In the genomic region with DNA sequence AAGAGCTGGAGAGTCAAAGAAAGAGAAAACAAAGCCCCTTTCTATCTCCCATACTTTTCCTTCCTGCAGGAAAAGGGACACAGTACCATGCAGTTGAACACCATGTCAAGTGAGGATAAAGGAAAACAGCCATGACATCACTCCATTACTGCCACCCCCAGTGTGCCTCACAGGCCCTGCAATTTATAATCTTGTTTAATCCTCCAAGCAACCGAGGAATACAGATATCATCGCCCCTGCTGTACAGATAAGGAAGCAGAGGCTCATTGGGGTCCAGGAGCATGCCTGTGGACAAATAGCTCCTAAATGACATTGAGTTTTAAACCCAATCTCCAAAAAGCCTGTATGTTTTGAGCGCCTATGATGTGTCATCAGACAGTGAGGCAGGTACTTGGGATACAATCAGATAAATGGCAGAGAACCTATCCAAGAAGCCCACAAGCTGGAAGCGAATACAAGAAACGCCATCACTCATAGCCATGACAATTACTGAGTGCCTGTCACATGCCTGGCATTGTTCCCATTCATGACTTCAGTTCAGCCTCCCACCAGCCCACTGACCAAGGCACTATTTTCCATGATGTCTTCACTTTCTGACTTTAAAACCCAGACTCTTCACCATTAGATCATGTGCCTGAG, we compare ENCODE assay signal across 16 cellular contexts. TPM values are rescaled to one million over a fixed set of nuclear protein-coding genes. Genes with fewer than 3 reads are reported as not detected.
DNase-seq lines count a peak whose midpoint lies in the region; ATAC-seq, FAIRE-seq and TF ChIP-seq lines count a peak whose summit lies in the region.
"Had no signal": no experiment of that assay in that cellular context is flagged by ENCODE, and none has a peak within 500 bp of the region (broad histone marks: within the 10 kb centered on the region; RNA-seq: fewer than 3 reads in every experiment).

No MANE protein-coding gene starts in this region.

- peaks cover 28% of the 10 kb centered on the region for H3K79me2 ChIP-seq in HepG2 (ENCODE audit: insufficient read depth, low read length)

- TF ChIP-seq EP300 in HepG2 (IDR thresholded peaks at IDR 0.05; ENCODE audit: low read depth in 2 of 2, low read length in 2 of 2) (no peak), HepG2 (CRISPR knock-in tag; IDR thresholded peaks at IDR 0.05; ENCODE audit: borderline replicate concordance) (no peak)

- H3K9me3 ChIP-seq in HepG2 (ENCODE audit: low read length) (no peaks in the 10 kb centered on the region), kidney (ENCODE audit: control insufficient read depth in 1 of 2, low read length in 2 of 2) (no peaks in the 10 kb centered on the region)
- H3K9me3 ChIP-seq: Caco-2, tibial artery had no signal

- no peak for TF ChIP-seq RAD21 in HepG2 (CRISPR knock-in tag; IDR thresholded peaks at IDR 0.05)

- in situ Hi-C loops in astrocyte of the spinal cord (cut with HindIII; ENCODE audit: low sequenced_read_pairs) = no loop called here
- in situ Hi-C loops in HepG2 (cut with HindIII; ENCODE audit: extremely low pct_ligation_motif_present, low pct_unique_long_range_greater_than_20kb) = no loop called here

- H2AFZ ChIP-seq in HepG2 (ENCODE audit: low read length) = no peak overlapping the region

- POLR2A ChIA-PET in HepG2 (lab: Yijun Ruan, JAX) = interaction anchor here (0.6 to 1.4 kb wide), 2 partner anchors 9 to 1387 kb away, joined by 3 read pairs; no protein-coding TSS in a partner anchor

- peaks cover 5 to 19% of the 10 kb centered on the region in 2 experiments for H3K36me3 ChIP-seq in HepG2 (replicated peaks in 1 of 2; ENCODE audit: control insufficient read depth in 1 of 2, insufficient read depth in 2 of 2, low read length in 2 of 2)
- H3K36me3 ChIP-seq in kidney (ENCODE audit: control insufficient read depth in 1 of 2, insufficient read depth in 2 of 2, low read length in 2 of 2) = no peaks in the 10 kb centered on the region
- H3K36me3 ChIP-seq: tibial artery had no signal

- FAIRE-seq in HepG2 (lab: Jason Lieb, UNC) (no peak), kidney (lab: Jason Lieb, UNC) (no peak)

- no TSS peak for BruUV-seq in HepG2 (replicated peaks; lab: Mats Ljungman, UMichigan)

- no peak overlapping the region for H3K9ac ChIP-seq in HepG2 (ENCODE audit: insufficient read depth, low read depth, low read length)
- H3K9ac ChIP-seq in kidney (ENCODE audit: low read length in 2 of 2) = no peak overlapping the region

- H3K27ac ChIP-seq in HepG2 (ENCODE audit: extremely low read length, insufficient read depth, low read length) = no peak overlapping the region
- peak overlapping the region; percentile 84 for H3K27ac ChIP-seq in temporal lobe (ENCODE audit: low read depth, low read length)
- no peak overlapping the region for H3K27ac ChIP-seq in kidney (ENCODE audit: low read depth in 2 of 2, low read length in 2 of 2)
- H3K27ac ChIP-seq: 22Rv1, tibial artery had no signal

- CTCF ChIA-PET in HepG2 (lab: Yijun Ruan, JAX; ENCODE audit: low intra/inter-chr PET ratio, low total read pairs) = no interaction called here

- ATAC-seq in HepG2 = no peak
- ATAC-seq: PC-3 had no signal

- no peak for TF ChIP-seq CTCF in astrocyte of the spinal cord (IDR thresholded peaks at IDR 0.05; ENCODE audit: low read depth, low read length)
- no peak for TF ChIP-seq CTCF in HepG2 (CRISPR knock-in tag; IDR thresholded peaks at IDR 0.05)
- TF ChIP-seq CTCF in kidney (IDR thresholded peaks at IDR 0.05; ENCODE audit: borderline replicate concordance, extremely low read depth, insufficient read depth) = no peak

- H3K4me3 ChIP-seq in astrocyte of the spinal cord (ENCODE audit: low read depth, low read length) (no peak overlapping the region), HepG2 (replicated peaks in 1 of 3; ENCODE audit: insufficient read depth in 1 of 3, low read depth in 2 of 3, low read length in 3 of 3) (no peak overlapping the region), kidney (ENCODE audit: low read length in 2 of 2) (no peak overlapping the region)
- H3K4me3 ChIP-seq: tibial artery had no signal

- H3K27me3 ChIP-seq in HepG2 (ENCODE audit: control insufficient read depth in 1 of 2, insufficient read depth in 2 of 2, low read length in 2 of 2) = no peaks in the 10 kb centered on the region
- H3K27me3 ChIP-seq: tibial artery had no signal

- no peak overlapping the region for H3K4me2 ChIP-seq in HepG2 (ENCODE audit: low read depth, low read length)

- DNase-seq in NCI-H146 (lab: John Stamatoyannopoulos, UW) = peak; percentile 38
- DNase-seq in NCI-H146 treated with DMSO at 0.1 percent for 48 hours (lab: John Stamatoyannopoulos, UW; ENCODE audit: unreplicated experiment) = no peak
- peak; percentile 6 for DNase-seq in astrocyte of the spinal cord (ENCODE audit: low read depth, low spot score)
- no peak for DNase-seq in HepG2 (ENCODE audit: low spot score)
- no peak for DNase-seq in NCI-H2107 (lab: John Stamatoyannopoulos, UW)
- no peak for DNase-seq in T1000 (lab: John Stamatoyannopoulos, UW)
- no peak for DNase-seq in kidney
- DNase-seq: activated naive CD4-positive, alpha-beta T cell; Caco-2; central memory CD4-positive, alpha-beta T cell; IMR-90; NCI-H1694 treated with DMSO at 0.1 percent for 48 hours; PC-3; tibial artery had no signal

- H3K4me1 ChIP-seq in HepG2 (ENCODE audit: insufficient read depth, low read length) (peaks cover 58% of the 10 kb centered on the region), kidney (ENCODE audit: control insufficient read depth in 1 of 2, insufficient read depth in 1 of 2, low read depth in 1 of 2, low read length in 2 of 2) (peaks cover 0 to 11% of the 10 kb centered on the region in 2 donors)
- H3K4me1 ChIP-seq: Caco-2, tibial artery had no signal

- intact Hi-C loops in HepG2 (cut with micrococcal nuclease; ENCODE audit: unreplicated experiment) = loop anchor here (5.0 kb wide), 1 partner anchor 186 kb away; no protein-coding TSS in a partner anchor
- intact Hi-C loops in kidney (cut with DNase I) = no loop called here

- 92% methylated on average over 5 of the region's 5 CpGs for WGBS in HepG2 (ENCODE audit: low lambda C conversion rate)

- TF ChIP-seq POLR2A in HepG2 (IDR thresholded peaks at IDR 0.05; ENCODE audit: insufficient read depth in 1 of 2, low read depth in 2 of 2, low read length in 2 of 2) = no peak

- H4K20me1 ChIP-seq in HepG2 (ENCODE audit: insufficient read depth, low read length) = no peaks in the 10 kb centered on the region

TF ChIP-seq in HepG2, 621 proteins besides CTCF, POLR2A, EP300 and RAD21:
- TF ChIP-seq ZNF253 (CRISPR knock-in tag; IDR thresholded peaks at IDR 0.05; ENCODE audit: borderline replicate concordance) = no peak
- TF ChIP-seq ATF7 (IDR thresholded peaks at IDR 0.05) = peak; percentile 50
- no peak for TF ChIP-seq ATF7 (CRISPR knock-in tag; IDR thresholded peaks at IDR 0.05)
- TF ChIP-seq SNAI1 (CRISPR knock-in tag; IDR thresholded peaks at IDR 0.05; ENCODE audit: borderline replicate concordance) = no peak
- 0 out of 2 replicates have a peak, but pooled peaks have one; percentile 26 for TF ChIP-seq ZNF441 (CRISPR knock-in tag; IDR thresholded peaks at IDR 0.05; ENCODE audit: borderline replicate concordance)

RNA-seq across cellular contexts. Expression of a gene that starts 45.5 kb away (rescaled TPM):
- 66.6 and 118 TPM in 2 replicates for total RNA-seq in HepG2 (2016; rRNA removed; fragmentation: Illumina TruSeq; extraction: Trizol)
- total RNA-seq in HepG2 (2016; cell fraction: cytosol; rRNA removed; fragmentation: Illumina TruSeq; extraction: Trizol; ENCODE audit: low read depth) = 21.2 and 21.9 TPM in 2 replicates
- 68.3 and 113 TPM in 2 replicates for total RNA-seq in HepG2 (2016; cell fraction: insoluble cytoplasmic fraction; rRNA removed; fragmentation: Illumina TruSeq; extraction: Trizol)
- 62.9 and 66.9 TPM in 2 replicates for total RNA-seq in HepG2 (2016; cell fraction: membrane; rRNA removed; fragmentation: Illumina TruSeq; extraction: Trizol)
- total RNA-seq in HepG2 (2016; cell fraction: nucleus; rRNA removed; fragmentation: Illumina TruSeq; extraction: Trizol) = 58.7 and 62.6 TPM in 2 replicates
- polyA plus RNA-seq in HepG2 (2011; rRNA removed) = 62.5 and 71.3 TPM in 2 replicates
- 47.6 and 65.5 TPM in 2 replicates for polyA plus RNA-seq in HepG2 (2011; cell fraction: cytosol; rRNA removed)
- 21.8 and 24.9 TPM in 2 replicates for polyA plus RNA-seq in HepG2 (2011; cell fraction: nucleus; rRNA removed)
- polyA plus RNA-seq in HepG2 (2012) = 65.8 and 79.3 TPM in 2 replicates
- polyA plus RNA-seq in HepG2 (2016; cell fraction: cytosol; fragmentation: Illumina TruSeq; extraction: Trizol; ENCODE audit: low read depth) = 40.3 and 43.5 TPM in 2 replicates
- polyA plus RNA-seq in HepG2 (2016; cell fraction: insoluble cytoplasmic fraction; fragmentation: Illumina TruSeq; extraction: Trizol; ENCODE audit: low read depth) = 204 and 209 TPM in 2 replicates
- 63.7 and 78.2 TPM in 2 replicates for polyA plus RNA-seq in HepG2 (2016; cell fraction: membrane; fragmentation: Illumina TruSeq; extraction: Trizol; ENCODE audit: low read depth)
- 75.7 and 79.0 TPM in 2 replicates for polyA plus RNA-seq in HepG2 (2016; cell fraction: nucleus; fragmentation: Illumina TruSeq; extraction: Trizol; ENCODE audit: insufficient read depth, low read depth)
- 6.0 and 117 TPM in 2 replicates for polyA minus RNA-seq in HepG2 (2011; rRNA and poly(A)+ RNA removed; ENCODE audit: low replicate concordance)
- polyA minus RNA-seq in HepG2 (2011; cell fraction: cytosol; rRNA and poly(A)+ RNA removed) = 57.0 and 63.8 TPM in 2 replicates
- 65.0 and 68.2 TPM in 2 replicates for polyA minus RNA-seq in HepG2 (2011; cell fraction: nucleus; rRNA and poly(A)+ RNA removed)
- 7.6 TPM for total RNA-seq in temporal lobe
- 41.1 TPM for total RNA-seq in kidney
- polyA plus RNA-seq in kidney (ENCODE audit: insufficient read depth, low read depth, low replicate concordance) = 29.7 TPM

Comparison
In these comparisons a context has a peak if more than half of its experiments do, and no peak if none do; other contexts are left out.
1. DNase-seq: peak in NCI-H146 (single experiment) and astrocyte of the spinal cord (single experiment); none in NCI-H146 treated with DMSO at 0.1 percent for 48 hours (single experiment), HepG2 (single experiment), NCI-H2107 (single experiment), T1000 (single experiment) and kidney (single experiment).